In the genomic region with DNA sequence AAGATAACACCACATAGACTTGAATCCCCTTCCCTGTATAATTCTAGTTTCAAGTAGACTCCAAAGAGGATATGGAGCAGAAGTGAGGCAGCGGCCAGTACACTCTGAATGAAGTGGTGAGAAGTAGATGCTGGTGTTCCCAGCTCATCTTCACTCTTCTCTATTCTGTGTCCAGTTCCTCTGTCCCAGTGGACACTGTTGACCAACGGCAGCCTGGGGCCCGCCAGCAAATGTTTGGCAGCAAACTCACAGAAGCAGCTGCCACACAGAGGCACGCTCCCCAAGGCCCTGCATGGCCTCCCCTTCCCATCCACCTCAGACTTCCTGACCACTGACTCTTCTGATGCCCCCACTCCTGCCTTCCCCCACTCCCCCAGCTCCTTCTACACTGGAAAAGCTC, we compare ENCODE assay signal across 18 cellular contexts.
"Had no signal": no experiment of that assay in that cellular context is flagged by ENCODE, and none has a peak within 500 bp of the region (broad histone marks: within the 10 kb centered on the region; RNA-seq: fewer than 3 reads in every experiment).

No MANE protein-coding gene starts in this region.

- H3K4me3 ChIP-seq: coronary artery, heart left ventricle, neural progenitor cell, right atrium auricular region, tibial nerve had no signal

- H3K9me3 Mint-ChIP-seq: stimulated activated naive CD8-positive, alpha-beta T cell treated with anti-CD3 and anti-CD28 coated beads, Interleukin-15, Interleukin-2, amounts not matched to agents 100 ng/mL and 50 ng/mL, for 24 hours had no signal

- H3K36me3 Mint-ChIP-seq: natural killer cell; stimulated activated effector memory CD8-positive, alpha-beta T cell treated with anti-CD3 and anti-CD28 coated beads, Interleukin-12 subunit alpha, Interleukin-12 subunit beta, amount 100 ng/mL, for 72 hours had no signal

- H3K36me3 ChIP-seq: heart left ventricle, neural progenitor cell, right atrium auricular region, tibial nerve had no signal

- H3K27ac ChIP-seq: coronary artery, heart left ventricle, neural progenitor cell, parathyroid adenoma, right atrium auricular region, tibial nerve had no signal

- ATAC-seq: heart left ventricle; left colon; natural killer cell; stimulated activated effector memory CD8-positive, alpha-beta T cell treated with anti-CD3 and anti-CD28 coated beads, Interleukin-12 subunit alpha, Interleukin-12 subunit beta, amount 100 ng/mL, for 72 hours had no signal

- H3K27ac Mint-ChIP-seq: endodermal cell; natural killer cell; neural progenitor cell; stimulated activated effector memory CD8-positive, alpha-beta T cell treated with anti-CD3 and anti-CD28 coated beads, Interleukin-12 subunit alpha, Interleukin-12 subunit beta, amount 100 ng/mL, for 72 hours; stimulated activated naive CD8-positive, alpha-beta T cell treated with anti-CD3 and anti-CD28 coated beads, Interleukin-15, Interleukin-2, amounts not matched to agents 100 ng/mL and 50 ng/mL, for 24 hours had no signal

- H3K27me3 Mint-ChIP-seq: stimulated activated naive CD8-positive, alpha-beta T cell treated with anti-CD3 and anti-CD28 coated beads, Interleukin-15, Interleukin-2, amounts not matched to agents 100 ng/mL and 50 ng/mL, for 24 hours had no signal

- H3K4me1 Mint-ChIP-seq: endodermal cell; natural killer cell; stimulated activated effector memory CD8-positive, alpha-beta T cell treated with anti-CD3 and anti-CD28 coated beads, Interleukin-12 subunit alpha, Interleukin-12 subunit beta, amount 100 ng/mL, for 72 hours had no signal

- H3K4me1 ChIP-seq: heart left ventricle, neural progenitor cell, parathyroid adenoma, right atrium auricular region, tibial nerve had no signal

- H3K9me3 ChIP-seq: heart left ventricle, right atrium auricular region, tibial nerve had no signal

- H3K27me3 ChIP-seq: heart left ventricle, neural progenitor cell, right atrium auricular region, tibial nerve had no signal

- H3K4me3 Mint-ChIP-seq: endodermal cell; mesothelial cell of epicardium; natural killer cell; neural progenitor cell; stimulated activated effector memory CD8-positive, alpha-beta T cell treated with anti-CD3 and anti-CD28 coated beads, Interleukin-12 subunit alpha, Interleukin-12 subunit beta, amount 100 ng/mL, for 72 hours; stimulated activated naive CD8-positive, alpha-beta T cell treated with anti-CD3 and anti-CD28 coated beads, Interleukin-15, Interleukin-2, amounts not matched to agents 100 ng/mL and 50 ng/mL, for 24 hours had no signal

- DNase-seq: central memory CD4-positive, alpha-beta T cell; effector CD4-positive, alpha-beta T cell; endodermal cell; heart left ventricle; hippocampal formation; left colon; natural killer cell; occipital lobe; stimulated activated CD4-positive, alpha-beta T cell treated with anti-CD3 and anti-CD28 coated beads, Interleukin-4, amount 100 ng/mL, for 1 hour; stimulated activated CD8-positive, alpha-beta memory T cell treated with anti-CD3 and anti-CD28 coated beads, Interleukin-4, amount 100 ng/mL, for 48 hours had no signal
